21 cellular contexts compared by ENCODE assay signal in genomic region chr7:120131096-120131839, GRCh38.
"Had no signal": no experiment of that assay in that cellular context is flagged by ENCODE, and none has a peak within 500 bp of the region (broad histone marks: within the 10 kb centered on the region; RNA-seq: fewer than 3 reads in every experiment).

No MANE protein-coding gene starts in this region.

- DNase-seq: IMR-90, Karpas-422, KG1, MG63, NCI-H1092, NCI-H1105 treated with DMSO at 0.1 percent for 48 hours, NCI-H1417 treated with DMSO at 0.1 percent for 48 hours, NCI-H146, NCI-H1694 treated with DMSO at 0.1 percent for 48 hours, NCI-H1930, NCI-H2227 treated with DMSO at 0.1 percent for 48 hours, NCI-H524, NCI-H69, NCI-H774, PC-3, SHP77, SK-N-SH, SW 1271 had no signal

- H3K27me3 ChIP-seq: MG63 had no signal

- ATAC-seq: Panc1, PC-3 had no signal

- H3K9me3 ChIP-seq: MG63, SK-N-SH had no signal

- H3K36me3 ChIP-seq: MG63 had no signal

- H3K27ac ChIP-seq: HL-60, RWPE1 had no signal

- H3K4me3 ChIP-seq: MG63 had no signal
